ENCODE assay signal across 24 cellular contexts in the genomic region with DNA sequence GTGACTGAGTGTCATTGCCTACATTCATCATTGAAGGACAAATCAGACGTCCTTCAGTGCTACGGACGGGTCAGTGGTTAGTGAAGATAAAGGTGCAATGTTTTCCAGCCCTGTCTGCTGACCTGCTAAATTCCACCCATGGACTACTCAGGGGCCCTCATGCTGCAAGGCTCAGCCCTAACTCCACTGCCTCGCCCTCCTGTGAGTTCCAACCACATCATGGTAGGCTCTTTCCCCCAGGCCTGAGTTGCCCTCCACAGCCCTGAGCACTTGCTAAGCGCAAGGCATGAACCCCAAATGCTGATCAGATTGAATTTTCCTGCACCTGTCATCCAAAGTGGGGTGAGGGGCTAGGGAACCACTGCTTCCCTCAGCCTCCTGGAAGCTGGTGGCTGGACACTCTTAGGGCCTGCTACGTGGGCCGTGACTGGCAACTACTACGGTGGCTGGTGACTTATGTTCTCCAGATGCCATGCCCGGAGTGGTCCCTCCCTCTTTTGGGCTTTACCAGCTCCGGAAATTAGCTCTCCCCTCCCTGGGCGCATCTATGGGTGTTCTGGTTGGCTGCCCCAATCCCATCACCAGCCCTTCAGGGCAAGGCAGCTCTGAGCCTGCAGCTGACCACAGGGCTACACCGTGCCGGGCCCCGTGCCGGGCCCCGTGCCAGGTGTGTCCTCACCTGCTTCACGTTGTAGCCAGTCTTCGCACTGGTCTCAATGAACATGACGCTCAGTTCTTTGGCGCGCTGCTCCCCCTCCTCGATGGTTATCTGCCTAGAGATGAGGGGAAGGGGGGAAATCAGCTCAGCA. TPM values are rescaled to one million over a fixed set of nuclear protein-coding genes. Genes with fewer than 3 reads are reported as not detected.
DNase-seq lines count a peak whose midpoint lies in the region; ATAC-seq and TF ChIP-seq lines count a peak whose summit lies in the region.
"Had no signal": no experiment of that assay in that cellular context is flagged by ENCODE, and none has a peak within 500 bp of the region (broad histone marks: within the 10 kb centered on the region; RNA-seq: fewer than 3 reads in every experiment).

No MANE protein-coding gene starts in this region.

- no peak overlapping the region for H3K4me3 Mint-ChIP-seq in stimulated activated naive CD8-positive, alpha-beta T cell treated with anti-CD3 and anti-CD28 coated beads, Interleukin-15, Interleukin-2, amounts not matched to agents 100 ng/mL and 50 ng/mL, for 24 hours
- no peak overlapping the region for H3K4me3 Mint-ChIP-seq in stimulated activated naive CD8-positive, alpha-beta T cell treated with anti-CD3 and anti-CD28 coated beads, Interleukin-15, amount 100 ng/mL, for 72 hours
- H3K4me3 Mint-ChIP-seq: B cell; CD4-positive, CD25-positive, alpha-beta regulatory T cell had no signal

- H3K4me1 Mint-ChIP-seq in stimulated activated naive CD8-positive, alpha-beta T cell treated with anti-CD3 and anti-CD28 coated beads, Interleukin-15, Interleukin-2, amounts not matched to agents 100 ng/mL and 50 ng/mL, for 24 hours (ENCODE audit: low read depth): no peaks in the 10 kb centered on the region
- H3K4me1 Mint-ChIP-seq in stimulated activated naive CD8-positive, alpha-beta T cell treated with anti-CD3 and anti-CD28 coated beads, Interleukin-15, amount 100 ng/mL, for 72 hours: no peaks in the 10 kb centered on the region
- H3K4me1 Mint-ChIP-seq: B cell; CD4-positive, CD25-positive, alpha-beta regulatory T cell had no signal

- H3K27me3 ChIP-seq in osteoblast (ENCODE audit: insufficient read depth, low read length): no peaks in the 10 kb centered on the region
- no peaks in the 10 kb centered on the region for H3K27me3 ChIP-seq in left lung
- H3K27me3 ChIP-seq: MG63 had no signal

- no peak overlapping the region for H3K27ac ChIP-seq in osteoblast (ENCODE audit: low read depth, low read length)
- no peak overlapping the region for H3K27ac ChIP-seq in left lung
- H3K27ac ChIP-seq: 22Rv1 had no signal

- H3K4me3 ChIP-seq in osteoblast (ENCODE audit: insufficient read depth, low read length) (no peak overlapping the region), left lung (no peak overlapping the region)
- H3K4me3 ChIP-seq: MG63 had no signal

- TF ChIP-seq CTCF in osteoblast (IDR thresholded peaks at IDR 0.05; ENCODE audit: extremely low read depth, low read depth, low read length): no peak
- no peak for TF ChIP-seq CTCF in GM20000 (IDR thresholded peaks at IDR 0.05; ENCODE audit: extremely low read depth, missing control alignments)
- TF ChIP-seq CTCF in left lung (IDR thresholded peaks at IDR 0.05): no peak

- H3K27me3 Mint-ChIP-seq in stimulated activated naive CD8-positive, alpha-beta T cell treated with anti-CD3 and anti-CD28 coated beads, Interleukin-15, Interleukin-2, amounts not matched to agents 100 ng/mL and 50 ng/mL, for 24 hours: no peaks in the 10 kb centered on the region
- H3K27me3 Mint-ChIP-seq in stimulated activated naive CD8-positive, alpha-beta T cell treated with anti-CD3 and anti-CD28 coated beads, Interleukin-15, amount 100 ng/mL, for 72 hours: no peaks in the 10 kb centered on the region

- H3K9me3 ChIP-seq in osteoblast (ENCODE audit: low read depth, low read length): no peaks in the 10 kb centered on the region
- no peaks in the 10 kb centered on the region for H3K9me3 ChIP-seq in left lung
- H3K9me3 ChIP-seq: MG63 had no signal

- intact Hi-C loops in left lung (cut with DNase I): no loop called here

- no peaks in the 10 kb centered on the region for H3K4me1 ChIP-seq in osteoblast (ENCODE audit: insufficient read depth, low read length)
- no peaks in the 10 kb centered on the region for H3K4me1 ChIP-seq in left lung

- H3K36me3 ChIP-seq in osteoblast (ENCODE audit: insufficient read depth, low read length): no peaks in the 10 kb centered on the region
- no peaks in the 10 kb centered on the region for H3K36me3 ChIP-seq in left lung
- H3K36me3 ChIP-seq: MG63 had no signal

- peak overlapping the region; percentile 37 for H3K27ac Mint-ChIP-seq in stimulated activated naive CD8-positive, alpha-beta T cell treated with anti-CD3 and anti-CD28 coated beads, Interleukin-15, Interleukin-2, amounts not matched to agents 100 ng/mL and 50 ng/mL, for 24 hours
- H3K27ac Mint-ChIP-seq in stimulated activated naive CD8-positive, alpha-beta T cell treated with anti-CD3 and anti-CD28 coated beads, Interleukin-15, amount 100 ng/mL, for 72 hours: no peak overlapping the region
- H3K27ac Mint-ChIP-seq: B cell; CD4-positive, CD25-positive, alpha-beta regulatory T cell had no signal

- no peaks in the 10 kb centered on the region for H3K36me3 Mint-ChIP-seq in stimulated activated naive CD8-positive, alpha-beta T cell treated with anti-CD3 and anti-CD28 coated beads, Interleukin-15, Interleukin-2, amounts not matched to agents 100 ng/mL and 50 ng/mL, for 24 hours (ENCODE audit: low read depth)
- H3K36me3 Mint-ChIP-seq: CD4-positive, CD25-positive, alpha-beta regulatory T cell had no signal

- H3K79me2 ChIP-seq in osteoblast (ENCODE audit: insufficient read depth, low read length): no peaks in the 10 kb centered on the region

- peak; percentile 20 for DNase-seq in activated CD4-positive, CD25-positive, alpha-beta regulatory T cell treated with anti-CD3 and anti-CD28 coated beads, Interleukin-2, amount 50 U/mL, for 72 hours
- no peak for DNase-seq in stimulated activated naive CD8-positive, alpha-beta T cell treated with anti-CD3 and anti-CD28 coated beads, Interleukin-15, amount 100 ng/mL, for 72 hours
- peak; percentile 34 for DNase-seq in osteoblast (ENCODE audit: insufficient read length, low spot score, missing footprints)
- DNase-seq in GM20000 (ENCODE audit: low spot score): no peak
- no peak for DNase-seq in left lung
- DNase-seq in pons (ENCODE audit: low spot score): no peak
- DNase-seq: CD4-positive, CD25-positive, alpha-beta regulatory T cell; GOT3; HCEC 1CT; IMR-90; KG1; MG63; NCI-H1694; NCI-H2029 treated with DMSO at 0.1 percent for 48 hours; NCI-H446 treated with DMSO at 0.1 percent for 48 hours; NCI-H526; NCI-H82; NK-92 treated with Interleukin-12 subunit alpha and Interleukin-12 subunit beta, amount 100 ng/mL, for 24 hours; PC-3; SHP77 had no signal

- no peaks in the 10 kb centered on the region for H4K20me1 ChIP-seq in osteoblast (ENCODE audit: insufficient read depth, low read length)

- no peak overlapping the region for H3K4me2 ChIP-seq in osteoblast (ENCODE audit: insufficient read depth, low read length)

- no peaks in the 10 kb centered on the region for H3K9me3 Mint-ChIP-seq in stimulated activated naive CD8-positive, alpha-beta T cell treated with anti-CD3 and anti-CD28 coated beads, Interleukin-15, Interleukin-2, amounts not matched to agents 100 ng/mL and 50 ng/mL, for 24 hours
- H3K9me3 Mint-ChIP-seq in stimulated activated naive CD8-positive, alpha-beta T cell treated with anti-CD3 and anti-CD28 coated beads, Interleukin-15, amount 100 ng/mL, for 72 hours: no peaks in the 10 kb centered on the region

- ATAC-seq in activated CD4-positive, CD25-positive, alpha-beta regulatory T cell treated with anti-CD3 and anti-CD28 coated beads, Interleukin-2, amount 50 U/mL, for 24 hours: no peak
- no peak for ATAC-seq in stimulated activated naive CD8-positive, alpha-beta T cell treated with anti-CD3 and anti-CD28 coated beads, Interleukin-15, amount 100 ng/mL, for 72 hours
- ATAC-seq in left lung: no peak
- ATAC-seq: PC-3 had no signal

- no peak overlapping the region for H2AFZ ChIP-seq in osteoblast (ENCODE audit: low read length)

RNA-seq across cellular contexts. Expression of gene SRPRB, which starts 32.1 kb away (rescaled TPM):
- total RNA-seq in osteoblast (76.0 and 80.3 TPM in 2 replicates), left lung (100 to 1,000 TPM in 1 of 2 donors, 10 to 100 TPM in 1; 68.7 to 117 TPM)

RNA-seq across cellular contexts. Expression of gene RAB6B, which starts 58.0 kb away (rescaled TPM):
- total RNA-seq in osteoblast (0.59 and 0.72 TPM in 2 replicates), left lung (10 to 100 TPM in 1 of 2 donors, 1 to 10 TPM in 1; 3.7 to 11.4 TPM)
- total RNA-seq: B cell had no signal

Comparison
In these comparisons a context has a peak if more than half of its experiments do, and no peak if none do; other contexts are left out.
1. DNase-seq: peak in activated CD4-positive, CD25-positive, alpha-beta regulatory T cell treated with anti-CD3 and anti-CD28 coated beads, Interleukin-2, amount 50 U/mL, for 72 hours (single experiment) and osteoblast (single experiment); none in stimulated activated naive CD8-positive, alpha-beta T cell treated with anti-CD3 and anti-CD28 coated beads, Interleukin-15, amount 100 ng/mL, for 72 hours (0 of 2), GM20000 (single experiment), left lung (0 of 2) and pons (single experiment).